Comparison of ENCODE assay signal across 8 cellular contexts in the genomic region with DNA sequence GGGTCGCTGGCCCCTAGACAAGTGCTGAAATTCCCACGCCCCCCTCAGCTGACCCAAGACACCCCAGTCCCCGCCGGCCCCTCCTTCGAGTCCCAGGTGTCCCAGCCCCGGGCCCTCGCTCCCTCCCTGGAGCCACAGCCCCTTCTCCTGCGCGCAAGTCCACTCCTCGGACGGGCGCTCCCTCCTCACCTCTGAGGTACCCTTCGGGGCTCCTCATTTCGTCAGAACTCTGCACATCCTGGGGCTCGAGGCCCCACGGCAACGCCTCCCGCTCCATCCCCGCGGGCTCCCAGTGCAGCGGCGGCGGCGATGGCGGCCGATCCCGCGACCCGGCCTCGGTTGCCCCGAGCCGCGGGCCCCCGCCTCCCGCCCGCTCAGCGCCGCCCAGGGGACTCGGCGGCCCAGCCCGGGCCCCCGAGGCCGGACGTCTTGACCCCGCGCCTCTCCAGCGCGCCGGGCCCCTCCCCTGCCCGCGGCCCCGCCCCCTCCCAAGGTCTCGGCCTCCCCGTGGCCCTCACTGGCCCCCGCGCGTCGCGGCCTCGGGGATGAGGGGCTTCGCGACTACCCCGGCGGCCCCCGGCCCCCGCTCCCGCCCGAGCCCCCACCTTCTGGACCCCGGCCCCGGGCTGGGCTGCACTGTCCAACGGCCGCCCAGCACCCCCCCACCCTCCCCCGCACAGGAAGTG. TPM values are rescaled to one million over a fixed set of nuclear protein-coding genes. Genes with fewer than 3 reads are reported as not detected.
DNase-seq lines count a peak whose midpoint lies in the region; ATAC-seq and TF ChIP-seq lines count a peak whose summit lies in the region.

A gene (minus strand): TSS at position 430 of the 686 bp plus-strand sequence. CDS start 153 bp downstream, at position 277.

- peak within 1 kb of the TSS; percentile 79 for H3K4me3 ChIP-seq in fibroblast of pulmonary artery (replicated peaks; ENCODE audit: low read depth, low read length)

- peaks cover 50% of the 10 kb centered on the region for H3K4me1 Mint-ChIP-seq in activated T-cell treated with anti-CD3 and anti-CD28 coated beads, Interleukin-2, amount 50 U/mL, for 72 hours (ENCODE audit: low read depth)
- peaks cover 14 to 29% of the 10 kb centered on the region in 2 donors for H3K4me1 Mint-ChIP-seq in natural killer cell

- no peaks in the 10 kb centered on the region for H3K9me3 Mint-ChIP-seq in activated T-cell treated with anti-CD3 and anti-CD28 coated beads, Interleukin-2, amount 50 U/mL, for 72 hours
- no peaks in the 10 kb centered on the region for H3K9me3 Mint-ChIP-seq in natural killer cell

- peak; percentile 9 for ATAC-seq in GM21515 (IDR thresholded peaks at IDR 0.05; ENCODE audit: unreplicated experiment)
- ATAC-seq in activated T-cell treated with anti-CD3 and anti-CD28 coated beads, Interleukin-2, amount 50 U/mL, for 72 hours (replicated peaks in 1 of 2): peak; percentile 45 to 56
- peak; percentile 46 to 57 (median 48) for ATAC-seq in natural killer cell
- no peak for ATAC-seq in HG03469 (IDR thresholded peaks at IDR 0.05; ENCODE audit: unreplicated experiment)

- H3K4me3 Mint-ChIP-seq in activated T-cell treated with anti-CD3 and anti-CD28 coated beads, Interleukin-2, amount 50 U/mL, for 72 hours: peak within 1 kb of the TSS; percentile 80 to 86
- H3K4me3 Mint-ChIP-seq in natural killer cell: peak within 1 kb of the TSS; percentile 84

- H3K27ac Mint-ChIP-seq in activated T-cell treated with anti-CD3 and anti-CD28 coated beads, Interleukin-2, amount 50 U/mL, for 72 hours: peak within 1 kb of the TSS; percentile 22
- H3K27ac Mint-ChIP-seq in natural killer cell: peak within 1 kb of the TSS; percentile 67 to 88

- TF ChIP-seq CTCF in fibroblast of pulmonary artery (IDR thresholded peaks at IDR 0.05; ENCODE audit: low read length, missing control alignments) (no peak), natural killer cell (IDR thresholded peaks at IDR 0.05) (no peak)

- DNase-seq in ELF-1 (ENCODE audit: low read depth, low spot score) (peak; percentile 60), LHCN-M2 (ENCODE audit: low read depth) (no peak), fibroblast of pulmonary artery (ENCODE audit: low read depth) (peak; percentile 40), natural killer cell (no peak), NCI-H1048 (lab: John Stamatoyannopoulos, UW) (no peak)
- DNase-seq in activated T-cell treated with anti-CD3 and anti-CD28 coated beads, Interleukin-2, amount 50 U/mL, for 72 hours: peak in 1 of 2 donors; percentile 52

- H3K27me3 Mint-ChIP-seq in activated T-cell treated with anti-CD3 and anti-CD28 coated beads, Interleukin-2, amount 50 U/mL, for 72 hours (ENCODE audit: low read depth): no peaks in the 10 kb centered on the region
- no peaks in the 10 kb centered on the region for H3K27me3 Mint-ChIP-seq in natural killer cell (ENCODE audit: low read depth in 2 of 2)

- intact Hi-C loops in natural killer cell (cut with micrococcal nuclease): loop anchor here (2.0 kb wide), 1 partner anchor 33 kb away; a partner anchor contains a TSS

- peaks cover 2 to 5% of the 10 kb centered on the region in 2 donors for H3K36me3 Mint-ChIP-seq in activated T-cell treated with anti-CD3 and anti-CD28 coated beads, Interleukin-2, amount 50 U/mL, for 72 hours (ENCODE audit: insufficient read depth in 2 of 2)
- H3K36me3 Mint-ChIP-seq in natural killer cell: peaks cover 8% of the 10 kb centered on the region

RNA-seq across cellular contexts. Expression of the gene that starts here (rescaled TPM):
- 36.7 and 40.6 TPM in 2 replicates for total RNA-seq in LHCN-M2 (2014; rRNA removed)
- polyA plus RNA-seq in LHCN-M2 (2012): 22.2 TPM
- total RNA-seq in activated T-cell treated with anti-CD3 and anti-CD28 coated beads, Interleukin-2, amount 50 U/mL, for 72 hours: 10 to 100 TPM; 21.0 to 22.5 TPM
- total RNA-seq in natural killer cell: 1 to 10 TPM; 3.3 to 7.2 (median 5.6) TPM

Comparison
In these comparisons a context has a peak if more than half of its experiments do, and no peak if none do; other contexts are left out.
1. DNase-seq: peak in ELF-1 (single experiment) and fibroblast of pulmonary artery (single experiment); none in LHCN-M2 (single experiment), natural killer cell (single experiment) and NCI-H1048 (single experiment).